8 cellular contexts compared by ENCODE assay signal in the genomic region with DNA sequence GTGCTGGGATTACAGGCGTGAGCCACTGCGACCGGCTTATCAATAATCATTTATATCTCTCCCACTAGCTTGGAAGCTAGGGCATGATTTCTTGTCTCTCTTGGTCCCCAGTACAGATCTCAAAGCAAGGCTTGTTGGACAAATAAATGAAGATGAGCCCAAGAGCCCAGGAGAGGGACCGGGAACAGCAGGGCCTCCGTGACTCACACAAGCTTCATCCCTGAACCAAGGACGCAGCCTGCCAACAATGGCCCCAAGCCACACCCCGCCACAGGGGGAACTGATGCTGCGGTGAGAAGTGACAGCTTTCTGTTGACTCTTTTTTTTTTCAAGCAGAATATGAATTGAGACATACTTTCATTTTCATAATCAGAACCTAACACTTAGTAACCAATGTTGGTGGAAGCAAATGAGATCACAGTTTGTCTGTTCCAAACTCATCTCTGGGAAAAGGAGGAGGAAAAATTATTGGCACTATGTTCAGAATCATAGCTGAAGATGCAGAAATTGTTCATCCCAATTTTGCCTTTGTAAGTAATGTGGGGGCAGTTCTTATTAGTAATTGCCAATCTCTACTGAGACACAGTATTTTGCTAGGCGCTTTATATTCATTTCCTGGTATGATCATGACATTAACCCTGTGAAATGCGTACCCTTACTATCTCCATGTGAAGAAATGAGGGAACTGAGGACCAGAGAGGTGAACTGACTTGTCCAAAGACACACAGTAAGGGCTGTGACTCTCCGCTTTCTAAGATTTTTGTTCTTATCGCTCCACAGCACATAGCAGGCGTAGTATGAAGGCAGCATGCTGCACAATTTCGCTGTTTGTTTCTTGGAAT. TPM values are rescaled to one million over a fixed set of nuclear protein-coding genes. Genes with fewer than 3 reads are reported as not detected.
DNase-seq lines count a peak whose midpoint lies in the region; ATAC-seq and TF ChIP-seq lines count a peak whose summit lies in the region.

No MANE protein-coding gene starts in this region.

- H3F3A ChIP-seq in GM23338 (replicated peaks; ENCODE audit: low read depth): no peaks in the 10 kb centered on the region

- H3K36me3 ChIP-seq in GM23338 (ENCODE audit: insufficient read depth): no peaks in the 10 kb centered on the region
- no peaks in the 10 kb centered on the region for H3K36me3 ChIP-seq in colonic mucosa
- H3K36me3 ChIP-seq in muscle layer of colon (ENCODE audit: insufficient read depth, low read length): no peaks in the 10 kb centered on the region

- peaks cover 21% of the 10 kb centered on the region for H3K27me3 ChIP-seq in GM23338 (ENCODE audit: insufficient read depth)
- H3K27me3 ChIP-seq in colonic mucosa: no peaks in the 10 kb centered on the region
- no peaks in the 10 kb centered on the region for H3K27me3 ChIP-seq in muscle layer of colon (ENCODE audit: control insufficient read depth in 1 of 2, insufficient read depth in 2 of 2, low read length in 2 of 2)

- peak; percentile 68 for ATAC-seq in GM23338
- peak; percentile 84 for ATAC-seq in stimulated activated effector memory CD8-positive, alpha-beta T cell treated with anti-CD3 and anti-CD28 coated beads, Interleukin-12 subunit alpha, Interleukin-12 subunit beta, amount 100 ng/mL, for 72 hours

- H3K79me2 ChIP-seq in GM23338 (replicated peaks; ENCODE audit: insufficient read depth): no peaks in the 10 kb centered on the region

- H3K9me3 ChIP-seq in colonic mucosa: no peaks in the 10 kb centered on the region
- no peaks in the 10 kb centered on the region for H3K9me3 ChIP-seq in muscle layer of colon (ENCODE audit: low read length)

- H3K27ac Mint-ChIP-seq in GM23338 (no peak overlapping the region), glutamatergic neuron (ENCODE audit: unreplicated experiment) (no peak overlapping the region)
- peak overlapping the region; percentile 88 for H3K27ac Mint-ChIP-seq in stimulated activated effector memory CD8-positive, alpha-beta T cell treated with anti-CD3 and anti-CD28 coated beads, Interleukin-12 subunit alpha, Interleukin-12 subunit beta, amount 100 ng/mL, for 72 hours

- H3K4me1 Mint-ChIP-seq in GM23338: peaks cover 2% of the 10 kb centered on the region; the same call in 1 of the 3 replicates
- peaks cover 49% of the 10 kb centered on the region for H3K4me1 Mint-ChIP-seq in stimulated activated effector memory CD8-positive, alpha-beta T cell treated with anti-CD3 and anti-CD28 coated beads, Interleukin-12 subunit alpha, Interleukin-12 subunit beta, amount 100 ng/mL, for 72 hours
- peaks cover 16% of the 10 kb centered on the region for H3K4me1 Mint-ChIP-seq in glutamatergic neuron (ENCODE audit: low read depth, unreplicated experiment)

- H2AFZ ChIP-seq in GM23338: no peak overlapping the region

- H3K9ac ChIP-seq in colonic mucosa (ENCODE audit: low read depth in 2 of 2, low read length in 2 of 2): peak overlapping the region; percentile 53 to 76
- H3K9ac ChIP-seq in muscle layer of colon (ENCODE audit: low read length): no peak overlapping the region

- H3K9me3 Mint-ChIP-seq in GM23338 (no peaks in the 10 kb centered on the region; the same call in 2 of the 3 replicates), glutamatergic neuron (ENCODE audit: unreplicated experiment) (no peaks in the 10 kb centered on the region)
- H3K9me3 Mint-ChIP-seq in stimulated activated effector memory CD8-positive, alpha-beta T cell treated with anti-CD3 and anti-CD28 coated beads, Interleukin-12 subunit alpha, Interleukin-12 subunit beta, amount 100 ng/mL, for 72 hours: no peaks in the 10 kb centered on the region

- H3K27me3 Mint-ChIP-seq in GM23338 (ENCODE audit: insufficient read depth, low read depth, poor library complexity) (peaks cover 14% of the 10 kb centered on the region), glutamatergic neuron (ENCODE audit: unreplicated experiment) (peaks cover 2% of the 10 kb centered on the region)

- H3K27ac ChIP-seq in GM23338 (ENCODE audit: low read depth) (no peak overlapping the region), colonic mucosa (peak overlapping the region; percentile 100), muscle layer of colon (ENCODE audit: low read depth, low read length) (peak overlapping the region; percentile 42)

- H3K36me3 Mint-ChIP-seq in GM23338 (ENCODE audit: low read depth) (no peaks in the 10 kb centered on the region), glutamatergic neuron (ENCODE audit: unreplicated experiment) (no peaks in the 10 kb centered on the region)
- H3K36me3 Mint-ChIP-seq in stimulated activated effector memory CD8-positive, alpha-beta T cell treated with anti-CD3 and anti-CD28 coated beads, Interleukin-12 subunit alpha, Interleukin-12 subunit beta, amount 100 ng/mL, for 72 hours: peaks cover 14% of the 10 kb centered on the region

- H3K9me2 ChIP-seq in GM23338 (ENCODE audit: insufficient read depth): no peaks in the 10 kb centered on the region

- DNase-seq in GM12864 (ENCODE audit: low read depth) (peak; percentile 73), GM23338 (ENCODE audit: low spot score) (no peak), M059J (ENCODE audit: low read depth) (peak; percentile 95), colonic mucosa (peak; percentile 93), glutamatergic neuron (no peak)
- peak; percentile 90 for DNase-seq in activated CD4-positive, alpha-beta T cell treated with anti-CD3 and anti-CD28 coated beads for 48 hours
- DNase-seq in stimulated activated effector memory CD8-positive, alpha-beta T cell treated with anti-CD3 and anti-CD28 coated beads, Interleukin-12 subunit alpha, Interleukin-12 subunit beta, amount 100 ng/mL, for 72 hours (ENCODE audit: low spot score in 2 of 2): peak; percentile 50 to 87

- no peak overlapping the region for H3K4me3 Mint-ChIP-seq in GM23338
- H3K4me3 Mint-ChIP-seq in stimulated activated effector memory CD8-positive, alpha-beta T cell treated with anti-CD3 and anti-CD28 coated beads, Interleukin-12 subunit alpha, Interleukin-12 subunit beta, amount 100 ng/mL, for 72 hours: peak overlapping the region; percentile 59
- no peak overlapping the region for H3K4me3 Mint-ChIP-seq in glutamatergic neuron (ENCODE audit: unreplicated experiment)

- intact Hi-C loops in colonic mucosa (cut with DNase I): no loop called here

- no peak overlapping the region for H3K4me2 ChIP-seq in GM23338

- H3K4me1 ChIP-seq in GM23338 (ENCODE audit: insufficient read depth) (peaks cover 4% of the 10 kb centered on the region; the same call in 1 of the 2 replicates), colonic mucosa (peaks cover 24% of the 10 kb centered on the region), muscle layer of colon (ENCODE audit: insufficient read depth, low read length) (peaks cover 16% of the 10 kb centered on the region)

- no peaks in the 10 kb centered on the region for H4K20me1 ChIP-seq in GM23338 (replicated peaks; ENCODE audit: insufficient read depth)

- peak overlapping the region; percentile 7; the same call in 1 of the 2 replicates for H3K4me3 ChIP-seq in GM12864 (ENCODE audit: low read depth, low read length)
- no peak overlapping the region for H3K4me3 ChIP-seq in GM23338
- no peak overlapping the region for H3K4me3 ChIP-seq in colonic mucosa
- no peak overlapping the region for H3K4me3 ChIP-seq in muscle layer of colon (ENCODE audit: low read depth in 1 of 2, low read length in 2 of 2)

- TF ChIP-seq CTCF in GM12864 (IDR thresholded peaks at IDR 0.05; ENCODE audit: low read depth, low read length, missing control alignments) (no peak), GM23338 (conservative IDR thresholded peaks at IDR 0.05; ENCODE audit: low read depth in 2 of 2) (no peak), colonic mucosa (IDR thresholded peaks at IDR 0.05) (no peak), glutamatergic neuron (IDR thresholded peaks at IDR 0.05; ENCODE audit: partially characterized antibody, unreplicated experiment) (no peak)

TF ChIP-seq in GM23338, 12 proteins besides CTCF, POLR2A, EP300 and RAD21 (continues in another document):
- TF ChIP-seq CREB1 (CRISPR knock-in tag; IDR thresholded peaks at IDR 0.05; ENCODE audit: low read depth): no peak
- no peak for TF ChIP-seq JUNB (IDR thresholded peaks at IDR 0.05; ENCODE audit: unreplicated experiment)
- TF ChIP-seq EZH2 (IDR thresholded peaks at IDR 0.05; ENCODE audit: low read depth, unreplicated experiment): no peak

RNA-seq across cellular contexts. Expression of gene DUSP1, which starts 6.6 kb away (rescaled TPM):
- 12.8 and 17.2 TPM in 2 replicates for total RNA-seq in GM23338 (2014; rRNA removed; shearing (Covaris generic))
- 8.7 and 9.7 TPM in 2 replicates for polyA plus RNA-seq in GM23338 (2016; fragmentation: Nextera tagmentation; extraction: Ambion mirVana)
- total RNA-seq in M059J (2014; rRNA removed; shearing (Covaris generic)): 80.5 and 91.9 TPM in 2 replicates
- 100 to 1,000 TPM in 1 of 2 donors, 10 to 100 TPM in 1; 61.7 to 102 TPM for total RNA-seq in colonic mucosa
- 91.7 TPM for total RNA-seq in glutamatergic neuron (ENCODE audit: unreplicated experiment)

RNA-seq across cellular contexts. Expression of gene ERGIC1, which starts 56.4 kb away (rescaled TPM):
- 92.2 and 99.9 TPM in 2 replicates for total RNA-seq in GM23338 (2014; rRNA removed; shearing (Covaris generic))
- polyA plus RNA-seq in GM23338 (2016; fragmentation: Nextera tagmentation; extraction: Ambion mirVana): 21.2 and 25.2 TPM in 2 replicates
- total RNA-seq in M059J (2014; rRNA removed; shearing (Covaris generic)): 149 and 153 TPM in 2 replicates
- total RNA-seq in colonic mucosa: 100 to 1,000 TPM; 173 to 191 TPM
- 76.2 TPM for total RNA-seq in glutamatergic neuron (ENCODE audit: unreplicated experiment)

Comparison
In these comparisons a context has a peak if more than half of its experiments do, and no peak if none do; other contexts are left out.
1. DNase-seq: peak in GM12864 (single experiment), M059J (single experiment), activated CD4-positive, alpha-beta T cell treated with anti-CD3 and anti-CD28 coated beads for 48 hours (single experiment), colonic mucosa (single experiment) and stimulated activated effector memory CD8-positive, alpha-beta T cell treated with anti-CD3 and anti-CD28 coated beads, Interleukin-12 subunit alpha, Interleukin-12 subunit beta, amount 100 ng/mL, for 72 hours (2 of 2); none in GM23338 (single experiment) and glutamatergic neuron (single experiment).